ENCODE assay signal across 2 cellular contexts in genomic region chr22:44089717-44090570, GRCh38.
TF ChIP-seq lines count a peak whose summit lies in the region.

No MANE protein-coding gene starts in this region.

TF ChIP-seq in IMR-90, 13 proteins besides CTCF, POLR2A, EP300 and RAD21 (continued from another document):
- TF ChIP-seq ELK1 (IDR thresholded peaks at IDR 0.05; ENCODE audit: borderline replicate concordance, low read depth, low read length) (no peak), USF2 (IDR thresholded peaks at IDR 0.05; ENCODE audit: low read depth, low read length) (no peak), BHLHE40 (IDR thresholded peaks at IDR 0.05; ENCODE audit: low read depth, low read length) (no peak), CEBPB (IDR thresholded peaks at IDR 0.05; ENCODE audit: low read depth, low read length) (no peak), MAFK (IDR thresholded peaks at IDR 0.05; ENCODE audit: low read depth, low read length) (no peak), CHD1 (IDR thresholded peaks at IDR 0.05; ENCODE audit: low read depth, low read length) (no peak)

TF ChIP-seq in HEK293T, 16 proteins besides CTCF, POLR2A, EP300 and RAD21 (continued from another document):
- TF ChIP-seq PKNOX1 (IDR thresholded peaks at IDR 0.05) (no peak), HDGF (IDR thresholded peaks at IDR 0.05; ENCODE audit: borderline replicate concordance) (no peak), BHLHE40 (IDR thresholded peaks at IDR 0.05; ENCODE audit: borderline replicate concordance) (no peak), CTBP1 (IDR thresholded peaks at IDR 0.05; ENCODE audit: borderline replicate concordance) (no peak), FOXA1 (IDR thresholded peaks at IDR 0.05) (no peak), ELF4 (IDR thresholded peaks at IDR 0.05) (no peak)
